In the genomic region with DNA sequence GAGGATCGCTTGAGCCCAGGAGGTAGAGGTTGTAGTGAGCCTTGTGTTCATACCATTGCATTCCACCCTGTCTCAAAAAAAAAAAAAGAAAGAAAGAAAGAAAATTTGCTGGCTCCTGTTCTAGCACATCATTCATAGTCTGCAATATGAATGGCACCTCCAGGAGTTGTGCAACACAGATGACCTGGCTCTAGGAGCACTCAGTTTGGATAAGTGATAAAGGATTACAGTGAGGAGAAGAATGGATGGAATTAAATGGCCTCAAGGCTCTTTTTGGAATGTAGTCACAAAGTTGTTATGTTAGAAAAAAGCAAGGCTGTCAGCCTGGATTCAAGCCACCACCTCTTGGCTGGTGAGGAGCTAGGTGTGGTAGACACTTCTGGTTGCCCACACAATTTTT, we compare ENCODE assay signal across 2 cellular contexts.
TF ChIP-seq lines count a peak whose summit lies in the region.

No MANE protein-coding gene starts in this region.

TF ChIP-seq in Ishikawa, 13 proteins besides CTCF, POLR2A, EP300 and RAD21:
- TF ChIP-seq CEBPB (IDR thresholded peaks at IDR 0.05) (peak; percentile 23; the same call in 1 of the 2 replicates), TCF12 (IDR thresholded peaks at IDR 0.05; ENCODE audit: low read depth) (no peak)
TF ChIP-seq in Ishikawa: peak in this region for 1.

TF ChIP-seq in K562, 482 proteins besides CTCF, POLR2A, EP300 and RAD21:
- TF ChIP-seq TAL1 (IDR thresholded peaks at IDR 0.05) (no peak), SIN3A (IDR thresholded peaks at IDR 0.05; ENCODE audit: borderline replicate concordance in 2 of 2, control insufficient read depth in 1 of 2, low read depth in 2 of 2, low read length in 2 of 2) (no peak), NFIX (CRISPR knock-in tag; IDR thresholded peaks at IDR 0.05; ENCODE audit: low read depth) (no peak), HNRNPK (IDR thresholded peaks at IDR 0.05; ENCODE audit: low read depth, low read length, poor library complexity, severe bottlenecking) (no peak), CREM (IDR thresholded peaks at IDR 0.05; ENCODE audit: low read depth) (no peak), CEBPB (tag; IDR thresholded peaks at IDR 0.05) (peak; percentile 67), ERF (CRISPR knock-in tag; IDR thresholded peaks at IDR 0.05) (no peak), ZNF197 (CRISPR knock-in tag; IDR thresholded peaks at IDR 0.05; ENCODE audit: low read depth) (no peak), SNIP1 (IDR thresholded peaks at IDR 0.05; ENCODE audit: low read depth) (no peak), CEBPG (CRISPR knock-in tag; IDR thresholded peaks at IDR 0.05) (no peak), CEBPG (tag; conservative IDR thresholded peaks at IDR 0.05 in 1 of 2, IDR thresholded peaks at IDR 0.05 in 1 of 2) (0 out of 4 replicates have a peak, but pooled peaks of 1 of the 2 experiments have one; percentile 47), NFRKB (IDR thresholded peaks at IDR 0.05; ENCODE audit: low read depth) (no peak), KLF1 (tag; IDR thresholded peaks at IDR 0.05) (no peak), ZNF175 (CRISPR knock-in tag; IDR thresholded peaks at IDR 0.05; ENCODE audit: low read depth) (no peak), ILK (tag; IDR thresholded peaks at IDR 0.05; ENCODE audit: borderline replicate concordance, low read depth) (no peak), ZNF76 (CRISPR knock-in tag; IDR thresholded peaks at IDR 0.05; ENCODE audit: borderline replicate concordance) (no peak), FUS (optimal IDR thresholded peaks at IDR 0.05; ENCODE audit: low read depth, low read length) (no peak), NR2C2 (CRISPR knock-in tag; IDR thresholded peaks at IDR 0.05) (no peak), NR2C2 (tag; IDR thresholded peaks at IDR 0.05) (no peak), FOXA1 (IDR thresholded peaks at IDR 0.05; ENCODE audit: borderline replicate concordance) (no peak), ZNF766 (CRISPR knock-in tag; conservative IDR thresholded peaks at IDR 0.05) (no peak)
- TF ChIP-seq, protein P1, sequence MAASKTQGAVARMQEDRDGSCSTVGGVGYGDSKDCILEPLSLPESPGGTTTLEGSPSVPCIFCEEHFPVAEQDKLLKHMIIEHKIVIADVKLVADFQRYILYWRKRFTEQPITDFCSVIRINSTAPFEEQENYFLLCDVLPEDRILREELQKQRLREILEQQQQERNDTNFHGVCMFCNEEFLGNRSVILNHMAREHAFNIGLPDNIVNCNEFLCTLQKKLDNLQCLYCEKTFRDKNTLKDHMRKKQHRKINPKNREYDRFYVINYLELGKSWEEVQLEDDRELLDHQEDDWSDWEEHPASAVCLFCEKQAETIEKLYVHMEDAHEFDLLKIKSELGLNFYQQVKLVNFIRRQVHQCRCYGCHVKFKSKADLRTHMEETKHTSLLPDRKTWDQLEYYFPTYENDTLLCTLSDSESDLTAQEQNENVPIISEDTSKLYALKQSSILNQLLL (CRISPR knock-in tag; IDR thresholded peaks at IDR 0.05; ENCODE audit: borderline replicate concordance): no peak
- TF ChIP-seq, protein P2, sequence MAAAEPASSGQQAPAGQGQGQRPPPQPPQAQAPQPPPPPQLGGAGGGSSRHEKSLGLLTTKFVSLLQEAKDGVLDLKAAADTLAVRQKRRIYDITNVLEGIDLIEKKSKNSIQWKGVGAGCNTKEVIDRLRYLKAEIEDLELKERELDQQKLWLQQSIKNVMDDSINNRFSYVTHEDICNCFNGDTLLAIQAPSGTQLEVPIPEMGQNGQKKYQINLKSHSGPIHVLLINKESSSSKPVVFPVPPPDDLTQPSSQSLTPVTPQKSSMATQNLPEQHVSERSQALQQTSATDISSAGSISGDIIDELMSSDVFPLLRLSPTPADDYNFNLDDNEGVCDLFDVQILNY (CRISPR knock-in tag; IDR thresholded peaks at IDR 0.05): no peak
- TF ChIP-seq, protein P3, sequence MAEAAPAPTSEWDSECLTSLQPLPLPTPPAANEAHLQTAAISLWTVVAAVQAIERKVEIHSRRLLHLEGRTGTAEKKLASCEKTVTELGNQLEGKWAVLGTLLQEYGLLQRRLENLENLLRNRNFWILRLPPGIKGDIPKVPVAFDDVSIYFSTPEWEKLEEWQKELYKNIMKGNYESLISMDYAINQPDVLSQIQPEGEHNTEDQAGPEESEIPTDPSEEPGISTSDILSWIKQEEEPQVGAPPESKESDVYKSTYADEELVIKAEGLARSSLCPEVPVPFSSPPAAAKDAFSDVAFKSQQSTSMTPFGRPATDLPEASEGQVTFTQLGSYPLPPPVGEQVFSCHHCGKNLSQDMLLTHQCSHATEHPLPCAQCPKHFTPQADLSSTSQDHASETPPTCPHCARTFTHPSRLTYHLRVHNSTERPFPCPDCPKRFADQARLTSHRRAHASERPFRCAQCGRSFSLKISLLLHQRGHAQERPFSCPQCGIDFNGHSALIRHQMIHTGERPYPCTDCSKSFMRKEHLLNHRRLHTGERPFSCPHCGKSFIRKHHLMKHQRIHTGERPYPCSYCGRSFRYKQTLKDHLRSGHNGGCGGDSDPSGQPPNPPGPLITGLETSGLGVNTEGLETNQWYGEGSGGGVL (CRISPR knock-in tag; IDR thresholded peaks at IDR 0.05): no peak
- TF ChIP-seq, protein P4, sequence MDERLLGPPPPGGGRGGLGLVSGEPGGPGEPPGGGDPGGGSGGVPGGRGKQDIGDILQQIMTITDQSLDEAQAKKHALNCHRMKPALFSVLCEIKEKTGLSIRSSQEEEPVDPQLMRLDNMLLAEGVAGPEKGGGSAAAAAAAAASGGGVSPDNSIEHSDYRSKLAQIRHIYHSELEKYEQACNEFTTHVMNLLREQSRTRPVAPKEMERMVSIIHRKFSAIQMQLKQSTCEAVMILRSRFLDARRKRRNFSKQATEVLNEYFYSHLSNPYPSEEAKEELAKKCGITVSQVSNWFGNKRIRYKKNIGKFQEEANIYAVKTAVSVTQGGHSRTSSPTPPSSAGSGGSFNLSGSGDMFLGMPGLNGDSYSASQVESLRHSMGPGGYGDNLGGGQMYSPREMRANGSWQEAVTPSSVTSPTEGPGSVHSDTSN (CRISPR knock-in tag; IDR thresholded peaks at IDR 0.05; ENCODE audit: low read depth): no peak
- TF ChIP-seq, protein P4 (tag; conservative IDR thresholded peaks at IDR 0.05; ENCODE audit: low read depth): peak; percentile 44; the same call in 1 of the 2 replicates
TF ChIP-seq in K562: peak in this region for 3.
